In the genomic region with DNA sequence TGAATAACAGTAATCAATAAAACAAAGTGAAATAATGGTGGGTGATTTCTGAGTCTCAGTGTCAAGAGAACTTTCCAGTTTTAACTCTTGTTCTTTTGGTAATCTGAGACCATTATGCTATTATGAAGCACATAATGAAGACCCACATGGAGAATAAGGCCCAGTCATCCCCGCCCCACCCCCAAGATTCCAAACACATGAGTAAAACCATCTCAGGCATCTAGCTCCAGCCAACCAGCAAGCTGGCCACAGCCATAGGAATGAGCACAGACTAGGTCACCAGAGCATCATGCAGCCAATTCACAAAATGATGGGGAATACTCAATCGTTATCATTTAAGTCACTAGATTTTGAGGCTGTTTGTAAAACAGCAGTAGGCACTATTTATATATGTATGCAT, we compare ENCODE assay signal across 15 cellular contexts.
DNase-seq lines count a peak whose midpoint lies in the region; ATAC-seq, FAIRE-seq and TF ChIP-seq lines count a peak whose summit lies in the region.
"Had no signal": no experiment of that assay in that cellular context is flagged by ENCODE, and none has a peak within 500 bp of the region (broad histone marks: within the 10 kb centered on the region; RNA-seq: fewer than 3 reads in every experiment).

No MANE protein-coding gene starts in this region.

- peak overlapping the region; percentile 57 for H3K4me2 ChIP-seq in astrocyte (ENCODE audit: low read length)

- peak; percentile 89 for FAIRE-seq in astrocyte (lab: Jason Lieb, UNC)
- FAIRE-seq: GM12892 had no signal

- H2AFZ ChIP-seq in astrocyte (ENCODE audit: low read depth, low read length) = no peak overlapping the region

- intact Hi-C loops in head of caudate nucleus (cut with DNase I) (no loop called here), sigmoid colon (cut with DNase I) (no loop called here)

- TF ChIP-seq CTCF in BJ (IDR thresholded peaks at IDR 0.05; ENCODE audit: insufficient read depth, low read depth, low read length) = no peak
- TF ChIP-seq CTCF in astrocyte (IDR thresholded peaks at IDR 0.05; ENCODE audit: insufficient read depth, low read depth, low read length) = no peak
- no peak for TF ChIP-seq CTCF in kidney epithelial cell (IDR thresholded peaks at IDR 0.05; ENCODE audit: insufficient read depth, low read length, poor library complexity, severe bottlenecking)
- TF ChIP-seq CTCF in sigmoid colon (IDR thresholded peaks at IDR 0.05) = no peak

- no peaks in the 10 kb centered on the region for H3K36me3 ChIP-seq in BJ (ENCODE audit: control insufficient read depth, insufficient read depth, low read length)
- no peaks in the 10 kb centered on the region for H3K36me3 ChIP-seq in astrocyte (ENCODE audit: insufficient read depth, low read length)
- H3K36me3 ChIP-seq in kidney epithelial cell (ENCODE audit: control insufficient read depth, insufficient read depth, low read length) = no peaks in the 10 kb centered on the region
- no peaks in the 10 kb centered on the region for H3K36me3 ChIP-seq in sigmoid colon

- no peaks in the 10 kb centered on the region for H3K27me3 ChIP-seq in BJ (ENCODE audit: control insufficient read depth, insufficient read depth, low read length)
- H3K27me3 ChIP-seq in astrocyte (ENCODE audit: insufficient read depth, low read length) = no peaks in the 10 kb centered on the region
- no peaks in the 10 kb centered on the region for H3K27me3 ChIP-seq in kidney epithelial cell (ENCODE audit: control insufficient read depth, insufficient read depth, low read length)
- H3K27me3 ChIP-seq in sigmoid colon = no peaks in the 10 kb centered on the region

- peak overlapping the region; percentile 96 for H3K27ac Mint-ChIP-seq in astrocyte (ENCODE audit: unreplicated experiment)
- H3K27ac Mint-ChIP-seq: CD4-positive, alpha-beta T cell; nephron progenitor cell had no signal

- no peak overlapping the region for H3K4me3 Mint-ChIP-seq in astrocyte (ENCODE audit: unreplicated experiment)
- H3K4me3 Mint-ChIP-seq: CD4-positive, alpha-beta T cell; nephron progenitor cell had no signal

- no peak for TF ChIP-seq EP300 in sigmoid colon (IDR thresholded peaks at IDR 0.05)

- H3K4me3 ChIP-seq in BJ (ENCODE audit: low read depth, low read length) (no peak overlapping the region), astrocyte (ENCODE audit: insufficient read depth, low read depth, low read length) (no peak overlapping the region), kidney epithelial cell (ENCODE audit: low read depth, low read length) (no peak overlapping the region), sigmoid colon (no peak overlapping the region)

- DNase-seq in BJ (ENCODE audit: low read depth) (peak; percentile 7), HT1080 (ENCODE audit: low read depth) (peak; percentile 91), astrocyte (ENCODE audit: low read depth) (peak; percentile 86), kidney epithelial cell (ENCODE audit: low read depth) (peak; percentile 61), HuH-7.5 (ENCODE audit: low spot score) (no peak), head of caudate nucleus (no peak), sigmoid colon (no peak)
- DNase-seq: activated CD4-positive, alpha-beta T cell treated with anti-CD3 and anti-CD28 coated beads, Interleukin-2, amount 50 U/mL, for 4 hours; activated naive CD4-positive, alpha-beta T cell; CD4-positive, alpha-beta T cell; dermis blood vessel endothelial cell; nephron progenitor cell; stimulated activated naive CD8-positive, alpha-beta T cell treated with anti-CD3 and anti-CD28 coated beads, Interleukin-15, Interleukin-2, amounts not matched to agents 100 U/mL and 50 U/mL, for 24 hours had no signal

- no peak for ATAC-seq in GM18498 (IDR thresholded peaks at IDR 0.05; ENCODE audit: unreplicated experiment)
- ATAC-seq: stimulated activated naive CD8-positive, alpha-beta T cell treated with anti-CD3 and anti-CD28 coated beads, Interleukin-15, Interleukin-2, amounts not matched to agents 100 U/mL and 50 U/mL, for 24 hours had no signal

- peaks cover 7% of the 10 kb centered on the region for H3K4me1 Mint-ChIP-seq in astrocyte (ENCODE audit: low read depth, unreplicated experiment)
- H3K4me1 Mint-ChIP-seq: nephron progenitor cell had no signal

- no peaks in the 10 kb centered on the region for H3K27me3 Mint-ChIP-seq in astrocyte (ENCODE audit: low read depth, unreplicated experiment)
- H3K27me3 Mint-ChIP-seq: CD4-positive, alpha-beta T cell had no signal

- H4K20me1 ChIP-seq in astrocyte (ENCODE audit: insufficient read depth, low read length) = no peaks in the 10 kb centered on the region

- H3K9me3 Mint-ChIP-seq in astrocyte (ENCODE audit: unreplicated experiment) = peaks cover 18% of the 10 kb centered on the region

- H3K36me3 Mint-ChIP-seq in astrocyte (ENCODE audit: low read depth, unreplicated experiment) = no peaks in the 10 kb centered on the region

- no peaks in the 10 kb centered on the region for H3K79me2 ChIP-seq in astrocyte (ENCODE audit: insufficient read depth, low read length)

- no peak for TF ChIP-seq POLR2A in sigmoid colon (IDR thresholded peaks at IDR 0.05)

- POLR2A ChIA-PET in BJ (lab: Charles Lee) = no interaction called here

- H3K9ac ChIP-seq in astrocyte (ENCODE audit: low read length) = no peak overlapping the region

- H3K9me3 ChIP-seq in astrocyte (ENCODE audit: insufficient read depth, low read depth, low read length) (no peaks in the 10 kb centered on the region), sigmoid colon (peaks cover 0 to 2% (median 0%) of the 10 kb centered on the region in 4 donors)

- H3K4me1 ChIP-seq in astrocyte (ENCODE audit: insufficient read depth, low read length) = peaks cover 10% of the 10 kb centered on the region
- H3K4me1 ChIP-seq in sigmoid colon = no peaks in the 10 kb centered on the region

- peak overlapping the region; percentile 64 for H3K27ac ChIP-seq in astrocyte (ENCODE audit: low read depth, low read length)
- no peak overlapping the region for H3K27ac ChIP-seq in sigmoid colon

- CTCF ChIA-PET in BJ (lab: Yijun Ruan, JAX) = no interaction called here

- 84 to 96% methylated on average over 2 of the region's 2 CpGs for WGBS in sigmoid colon, 2 donors

Comparison
In these comparisons a context has a peak if more than half of its experiments do, and no peak if none do; other contexts are left out.
1. DNase-seq: peak in BJ (single experiment), HT1080 (single experiment), astrocyte (single experiment) and kidney epithelial cell (single experiment); none in HuH-7.5 (single experiment), head of caudate nucleus (0 of 42) and sigmoid colon (single experiment).